9 cellular contexts compared by ENCODE assay signal in genomic region chr9:98760231-98760630, GRCh38. TPM values are rescaled to one million over a fixed set of nuclear protein-coding genes. Genes with fewer than 3 reads are reported as not detected.
"Had no signal": no experiment of that assay in that cellular context is flagged by ENCODE, and none has a peak within 500 bp of the region (broad histone marks: within the 10 kb centered on the region; RNA-seq: fewer than 3 reads in every experiment).

No MANE protein-coding gene starts in this region.

- DNase-seq: GM23248, GOT3, H7, HFFc6, KBM-7 had no signal

- H3K9me3 ChIP-seq: HAP-1 had no signal

- ATAC-seq: HCT116 had no signal

- H3K9ac ChIP-seq: GM23248 had no signal

- H3K27ac ChIP-seq: GM23248 had no signal

- H3K4me1 ChIP-seq: HAP-1 had no signal

- H3K4me3 ChIP-seq: GM23248, HAP-1 had no signal

- H2AFZ ChIP-seq: GM23248 had no signal

RNA-seq across cellular contexts. Expression of gene GABBR2, which starts 51.5 kb away (rescaled TPM):
- total RNA-seq: HT-29 had no signal
- polyA plus RNA-seq: IgD-negative memory B cell had no signal
